Comparison of ENCODE assay signal across 33 cellular contexts in genomic region chr12:132229926-132230325, GRCh38.
"Had no signal": no experiment of that assay in that cellular context is flagged by ENCODE, and none has a peak within 500 bp of the region (broad histone marks: within the 10 kb centered on the region; RNA-seq: fewer than 3 reads in every experiment).

No MANE protein-coding gene starts in this region.

- H3K4me3 ChIP-seq: adrenal gland, ascending aorta, cardiac muscle cell had no signal

- H3K27ac ChIP-seq: adrenal gland, ascending aorta, cardiac muscle cell, VCaP had no signal

- ATAC-seq: activated CD8-positive, alpha-beta T cell treated with anti-CD3 and anti-CD28 coated beads for 36 hours; activated naive CD4-positive, alpha-beta T cell treated with anti-CD3 and anti-CD28 coated beads, Interleukin-2, amount 50 U/mL, for 72 hours; activated T-cell treated with anti-CD3 and anti-CD28 coated beads, Interleukin-2, amount 50 U/mL, for 4 hours; activated T-cell treated with anti-CD3 and anti-CD28 coated beads, Interleukin-2, amount 50 U/mL, for 72 hours; activated T-helper 17 cell treated with anti-CD3 and anti-CD28 coated beads, Interleukin-2, amount 50 U/mL, for 72 hours had no signal

- H3K9me3 ChIP-seq: adrenal gland, ascending aorta had no signal

- H3K36me3 ChIP-seq: adrenal gland, ascending aorta, cardiac muscle cell had no signal

- FAIRE-seq: bronchial epithelial cell, TTC549 had no signal

- DNase-seq: activated B cell treated with CpG ODN at 0.5 μM for 24 hours; activated CD4-positive, alpha-beta memory T cell treated with anti-CD3 and anti-CD28 coated beads for 36 hours; activated CD4-positive, alpha-beta T cell treated with anti-CD3 and anti-CD28 coated beads for 4 hours; activated CD4-positive, alpha-beta T cell treated with anti-CD3 and anti-CD28 coated beads, Interleukin-2, amount 10 ng/mL, durations not matched to agents 24 days and 14 days; activated CD4-positive, alpha-beta T cell treated with anti-CD3 and anti-CD28 coated beads, Interleukin-2, amount 50 U/mL, for 1 hour; activated CD4-positive, alpha-beta T cell treated with anti-CD3 and anti-CD28 coated beads, Interleukin-2, amount 50 U/mL, for 4 hours; activated CD4-positive, CD25-positive, alpha-beta regulatory T cell treated with anti-CD3 and anti-CD28 coated beads, Interleukin-2, amount 50 U/mL, for 72 hours; activated CD8-positive, alpha-beta memory T cell treated with anti-CD3 and anti-CD28 coated beads, Interleukin-2, amount 50 U/mL, for 4 hours; activated CD8-positive, alpha-beta T cell treated with anti-CD3 and anti-CD28 coated beads for 36 hours; activated effector memory CD4-positive, alpha-beta T cell treated with anti-CD3 and anti-CD28 coated beads, Interleukin-2, amount 50 U/mL, for 16 hours; activated gamma-delta T cell treated with Interleukin-2 at 50 U/mL for 16 hours; activated naive CD4-positive, alpha-beta T cell; activated naive CD4-positive, alpha-beta T cell treated with anti-CD3 and anti-CD28 coated beads for 36 hours; activated naive CD4-positive, alpha-beta T cell treated with anti-CD3 and anti-CD28 coated beads, Interleukin-2, amount 50 U/mL, for 16 hours; activated naive CD8-positive, alpha-beta T cell treated with anti-CD3 and anti-CD28 coated beads for 36 hours; activated T-cell treated with anti-CD3 and anti-CD28 coated beads for 4 hours; activated T-cell treated with anti-CD3 and anti-CD28 coated beads, Interleukin-2, amount 50 U/mL, for 1 hour; activated T-cell treated with anti-CD3 and anti-CD28 coated beads, Interleukin-2, amount 50 U/mL, for 4 hours; activated T-cell treated with anti-CD3 and anti-CD28 coated beads, Interleukin-2, amount 50 U/mL, for 72 hours; adrenal gland; amniotic stem cell; caudate nucleus; cerebellar nuclear complex; T-helper 1 cell; T-helper 2 cell; T-helper 9 cell had no signal

- H3K4me1 ChIP-seq: adrenal gland, ascending aorta had no signal
